Comparison of ENCODE assay signal across 9 cellular contexts in the genomic region with DNA sequence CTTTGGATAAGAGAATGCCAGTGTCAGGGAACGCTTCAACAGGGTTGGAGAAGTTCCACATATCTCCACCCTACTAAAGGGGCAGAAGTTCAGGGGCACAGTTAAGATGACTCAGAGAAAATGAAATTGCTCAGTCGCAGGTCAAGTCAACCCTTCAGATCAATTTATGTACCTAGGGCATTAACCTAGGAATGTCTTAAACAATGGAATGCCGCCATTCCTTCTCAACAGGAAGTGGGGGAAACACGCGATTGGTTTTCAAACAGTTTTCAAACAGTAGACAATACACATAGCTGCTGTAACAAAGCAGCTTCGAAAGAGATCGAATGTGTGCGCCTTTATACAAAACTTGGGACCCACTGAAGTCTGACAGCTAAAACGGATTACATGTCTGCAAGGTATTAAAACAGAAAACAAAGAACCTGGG. TPM values are rescaled to one million over a fixed set of nuclear protein-coding genes. Genes with fewer than 3 reads are reported as not detected.
DNase-seq lines count a peak whose midpoint lies in the region; ATAC-seq and TF ChIP-seq lines count a peak whose summit lies in the region.
"Had no signal": no experiment of that assay in that cellular context is flagged by ENCODE, and none has a peak within 500 bp of the region (broad histone marks: within the 10 kb centered on the region; RNA-seq: fewer than 3 reads in every experiment).

No MANE protein-coding gene starts in this region.

- DNase-seq in activated naive CD4-positive, alpha-beta T cell treated with anti-CD3 and anti-CD28 coated beads for 36 hours: no peak
- DNase-seq in activated naive CD4-positive, alpha-beta T cell (lab: John Stamatoyannopoulos, UW): no peak
- DNase-seq in PC-3 (peak; percentile 70), dedifferentiated amniotic fluid mesenchymal stem cell (ENCODE audit: extremely low spot score) (peak; percentile 40), thyroid gland (no peak), UCSD-AML1 (lab: John Stamatoyannopoulos, UW; ENCODE audit: unreplicated experiment) (no peak)

- peak overlapping the region; percentile 97 for H2AFZ ChIP-seq in PC-3 (ENCODE audit: low read length)

- peak overlapping the region; percentile 96 for H3K4me2 ChIP-seq in PC-3 (ENCODE audit: low read length)

- no peaks in the 10 kb centered on the region for H3F3A ChIP-seq in PC-3 (ENCODE audit: low read length, unreplicated experiment)

- no peaks in the 10 kb centered on the region for H3K9me3 Mint-ChIP-seq in activated naive CD4-positive, alpha-beta T cell treated with anti-CD3 and anti-CD28 coated beads for 36 hours

- peaks cover 4% of the 10 kb centered on the region for H3K36me3 Mint-ChIP-seq in activated naive CD4-positive, alpha-beta T cell treated with anti-CD3 and anti-CD28 coated beads for 36 hours (ENCODE audit: low read depth)

- no peaks in the 10 kb centered on the region for H3K27me3 Mint-ChIP-seq in activated naive CD4-positive, alpha-beta T cell treated with anti-CD3 and anti-CD28 coated beads for 36 hours (ENCODE audit: low read depth)

- H3K9me3 ChIP-seq in PC-3 (ENCODE audit: low read length): no peaks in the 10 kb centered on the region
- H3K9me3 ChIP-seq in liver (ENCODE audit: control insufficient read depth in 4 of 4, low read length in 3 of 4): no peaks in the 10 kb centered on the region
- H3K9me3 ChIP-seq in thyroid gland: no peaks in the 10 kb centered on the region

- H3K4me3 ChIP-seq in PC-3 (ENCODE audit: low read length) (peak overlapping the region; percentile 97), liver (ENCODE audit: low read depth in 1 of 3, low read length in 3 of 3) (peak overlapping the region; percentile 19 to 80 (median 67)), thyroid gland (replicated peaks in 1 of 3) (peak overlapping the region; percentile 83 to 96 (median 83))

- peaks cover 58% of the 10 kb centered on the region for H3K79me2 ChIP-seq in PC-3 (ENCODE audit: low read length)

- CTCF ChIA-PET in activated naive CD4-positive, alpha-beta T cell treated with anti-CD3 and anti-CD28 coated beads for 36 hours (lab: Charles Lee): interaction anchor here (2.1 to 2.9 kb wide), 3 partner anchors 74 to 418 kb away, joined by 7 to 12 read pairs (median 8); no protein-coding TSS in a partner anchor
- CTCF ChIA-PET in PC-3 (lab: Charles Lee): no interaction called here

- no peak for TF ChIP-seq POLR2A in thyroid gland (IDR thresholded peaks at IDR 0.05)

- H3K4me1 Mint-ChIP-seq in activated naive CD4-positive, alpha-beta T cell treated with anti-CD3 and anti-CD28 coated beads for 36 hours (ENCODE audit: low read depth): peaks cover 14% of the 10 kb centered on the region

- H3K4me1 ChIP-seq in PC-3 (ENCODE audit: insufficient read depth, low read length) (peaks cover 19% of the 10 kb centered on the region), liver (ENCODE audit: control insufficient read depth in 4 of 4, insufficient read depth in 4 of 4, low read length in 3 of 4) (peaks cover 4 to 17% (median 8%) of the 10 kb centered on the region in 4 donors), thyroid gland (peaks cover 12 to 13% of the 10 kb centered on the region in 2 donors)

- intact Hi-C loops in activated naive CD4-positive, alpha-beta T cell treated with anti-CD3 and anti-CD28 coated beads for 36 hours (cut with micrococcal nuclease): loop anchor here (2.0 kb wide), 1 partner anchor 236 kb away; no protein-coding TSS in a partner anchor
- intact Hi-C loops in PC-3 (cut with micrococcal nuclease): loop anchor here (10.0 kb wide), 1 partner anchor 54 kb away; no protein-coding TSS in a partner anchor
- intact Hi-C loops in thyroid gland (cut with DNase I): no loop called here

- WGBS in liver: 26% methylated on average over 9 of the region's 9 CpGs
- 8 to 13% methylated on average over 9 of the region's 9 CpGs for WGBS in thyroid gland, 2 donors

- no TSS peak for BruUV-seq in PC-3 (replicated peaks; lab: Mats Ljungman, UMichigan)

- peak overlapping the region; percentile 94 for H3K9ac ChIP-seq in PC-3 (ENCODE audit: low read length)
- peak overlapping the region in 1 of 2 donors; percentile 38 for H3K9ac ChIP-seq in liver (ENCODE audit: low read depth in 1 of 2, low read length in 2 of 2)

- H4K20me1 ChIP-seq in PC-3 (ENCODE audit: low read length): peaks cover 4% of the 10 kb centered on the region

- no peak for TF ChIP-seq RAD21 in liver (IDR thresholded peaks at IDR 0.05)

- H3K27ac ChIP-seq in PC-3 (ENCODE audit: low read length) (peak overlapping the region; percentile 55), liver (ENCODE audit: low read depth in 1 of 2, low read length in 2 of 2) (peak overlapping the region; percentile 44 to 83), thyroid gland (peak overlapping the region; percentile 90 to 93 (median 91))

- TF ChIP-seq CTCF in PC-3 (conservative IDR thresholded peaks at IDR 0.05; ENCODE audit: low read depth, low read length) (no peak), liver (IDR thresholded peaks at IDR 0.05; ENCODE audit: low read depth, low read length, missing input control) (no peak), thyroid gland (IDR thresholded peaks at IDR 0.05) (no peak)

- peak overlapping the region; percentile 86 for H3K4me3 Mint-ChIP-seq in activated naive CD4-positive, alpha-beta T cell treated with anti-CD3 and anti-CD28 coated beads for 36 hours

- no peak overlapping the region for H3K27ac Mint-ChIP-seq in activated naive CD4-positive, alpha-beta T cell treated with anti-CD3 and anti-CD28 coated beads for 36 hours

- ATAC-seq in PC-3 (peak; percentile 18), HG03045 (IDR thresholded peaks at IDR 0.05; ENCODE audit: unreplicated experiment) (no peak)

- H3K27me3 ChIP-seq in PC-3 (ENCODE audit: low read length) (no peaks in the 10 kb centered on the region), liver (ENCODE audit: control insufficient read depth in 4 of 4, insufficient read depth in 4 of 4, low read length in 3 of 4) (peaks cover 0 to 3% (median 0%) of the 10 kb centered on the region in 4 donors), thyroid gland (no peaks in the 10 kb centered on the region)

- H3K36me3 ChIP-seq in PC-3 (ENCODE audit: low read depth, low read length): peaks cover 31% of the 10 kb centered on the region
- H3K36me3 ChIP-seq in liver (ENCODE audit: control insufficient read depth in 4 of 4, insufficient read depth in 3 of 4, low read depth in 1 of 4, low read length in 3 of 4): no peaks in the 10 kb centered on the region
- H3K36me3 ChIP-seq in thyroid gland: no peaks in the 10 kb centered on the region

- no peaks in the 10 kb centered on the region for H3K9me2 ChIP-seq in PC-3 (replicated peaks; ENCODE audit: low read length)

- POLR2A ChIA-PET in PC-3 (lab: Charles Lee; ENCODE audit: unreplicated experiment): no interaction called here

TF ChIP-seq in liver, 16 proteins besides CTCF, POLR2A, EP300 and RAD21:
- TF ChIP-seq SP1 (IDR thresholded peaks at IDR 0.05) (no peak), NR2F2 (IDR thresholded peaks at IDR 0.05) (peak; percentile 11)

RNA-seq across cellular contexts. Expression of gene SLC25A24, which starts 0.9 kb away (rescaled TPM):
- 1 to 10 TPM; 5.2 to 5.5 TPM for total RNA-seq in activated naive CD4-positive, alpha-beta T cell treated with anti-CD3 and anti-CD28 coated beads for 36 hours
- total RNA-seq in PC-3 (2014; rRNA removed) (30.3 and 33.4 TPM in 2 replicates), liver (1 to 10 TPM; 4.1 to 8.6 TPM), thyroid gland (10 to 100 TPM; 36.1 to 52.0 (median 43.3) TPM)
- 1 to 10 TPM; 1.3 to 1.9 TPM for polyA plus RNA-seq in liver

RNA-seq across cellular contexts. Expression of gene NBPF4, which starts 44.6 kb away (rescaled TPM):
- total RNA-seq in activated naive CD4-positive, alpha-beta T cell treated with anti-CD3 and anti-CD28 coated beads for 36 hours: not detected
- 0.07 TPM in 1 of 2 replicates, not detected in the other for total RNA-seq in PC-3 (2014; rRNA removed)
- under 1 TPM in 1 of 2 donors, not detected in 1; 0.09 TPM for total RNA-seq in liver
- not detected for polyA plus RNA-seq in liver
- not detected for total RNA-seq in thyroid gland
- total RNA-seq: pulmonary artery endothelial cell had no signal

Comparison
In these comparisons a context has a peak if more than half of its experiments do, and no peak if none do; other contexts are left out.
1. DNase-seq: peak in PC-3 (single experiment) and dedifferentiated amniotic fluid mesenchymal stem cell (single experiment); none in activated naive CD4-positive, alpha-beta T cell treated with anti-CD3 and anti-CD28 coated beads for 36 hours (single experiment), activated naive CD4-positive, alpha-beta T cell (0 of 4), thyroid gland (0 of 2) and UCSD-AML1 (single experiment).
2. Peak in every context shown above with its lines, with median percentiles within 50 percentile points of each other: H3K27ac ChIP-seq and H3K4me3 ChIP-seq.